Comparison of ENCODE assay signal across 8 cellular contexts in the genomic region with DNA sequence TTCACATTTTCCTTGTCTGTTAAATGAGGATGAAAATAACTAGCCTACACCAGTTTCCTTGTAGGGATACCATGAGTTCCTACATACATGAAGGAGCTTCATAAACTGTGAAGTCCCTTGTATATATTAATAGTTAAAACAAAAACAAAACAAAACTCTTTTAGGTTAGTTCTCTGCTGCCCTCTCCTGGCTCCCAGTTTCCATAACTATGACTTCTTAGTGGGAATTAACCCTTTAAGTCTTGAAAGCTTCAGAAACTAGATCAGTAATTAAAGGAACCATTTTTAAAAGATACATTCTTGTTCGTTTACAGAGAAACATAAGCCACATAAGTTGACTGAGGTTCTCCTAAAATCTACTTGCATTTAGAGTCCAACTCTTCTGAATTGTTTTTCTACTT.
DNase-seq lines count a peak whose midpoint lies in the region; ATAC-seq, FAIRE-seq and TF ChIP-seq lines count a peak whose summit lies in the region.

No MANE protein-coding gene starts in this region.

- POLR2A ChIA-PET in HEK293T (lab: Yijun Ruan, JAX) = no interaction called here

- CTCF ChIA-PET in HEK293T (lab: Yijun Ruan, JAX) = interaction anchor here (0.7 to 2.1 kb wide), 5 partner anchors 9 to 385 kb away, joined by 3 to 9 read pairs (median 4); no protein-coding TSS in a partner anchor

- peak; percentile 35 for FAIRE-seq in RCC 7860 (lab: Jason Lieb, UNC)

- DNase-seq in COR-L47 (lab: John Stamatoyannopoulos, UW) = peak; percentile 59
- DNase-seq in HEK293T (ENCODE audit: extremely low spot score) = peak; percentile 9
- DNase-seq in RCC 7860 (ENCODE audit: low spot score) = peak; percentile 10
- DNase-seq in fibroblast of the conjunctiva (ENCODE audit: low read depth) = peak; percentile 34
- DNase-seq in superior temporal gyrus (ENCODE audit: extremely low spot score) = peak; percentile 73

- ATAC-seq in HG03520 (IDR thresholded peaks at IDR 0.05; ENCODE audit: unreplicated experiment) = no peak
- ATAC-seq in GM18511 (IDR thresholded peaks at IDR 0.05; ENCODE audit: unreplicated experiment) = no peak
- ATAC-seq in GM19467 (IDR thresholded peaks at IDR 0.05; ENCODE audit: unreplicated experiment) = no peak

TF ChIP-seq in HEK293T, 16 proteins besides CTCF, POLR2A, EP300 and RAD21:
- TF ChIP-seq HDGF (IDR thresholded peaks at IDR 0.05; ENCODE audit: borderline replicate concordance) (no peak), NFRKB (IDR thresholded peaks at IDR 0.05) (no peak), LEF1 (IDR thresholded peaks at IDR 0.05; ENCODE audit: borderline replicate concordance) (no peak), CTBP1 (IDR thresholded peaks at IDR 0.05; ENCODE audit: borderline replicate concordance) (no peak), ARNT (IDR thresholded peaks at IDR 0.05) (no peak), SP1 (IDR thresholded peaks at IDR 0.05) (no peak), BHLHE40 (IDR thresholded peaks at IDR 0.05; ENCODE audit: borderline replicate concordance) (no peak), FOXK2 (IDR thresholded peaks at IDR 0.05) (no peak), FOXM1 (IDR thresholded peaks at IDR 0.05; ENCODE audit: borderline replicate concordance) (no peak), L3MBTL2 (conservative IDR thresholded peaks at IDR 0.05) (no peak), ELF4 (IDR thresholded peaks at IDR 0.05) (no peak), SUZ12 (IDR thresholded peaks at IDR 0.05) (no peak), FOXA1 (IDR thresholded peaks at IDR 0.05) (no peak), ZNF384 (IDR thresholded peaks at IDR 0.05) (no peak), TARDBP (IDR thresholded peaks at IDR 0.05) (no peak)
- TF ChIP-seq, protein P1, sequence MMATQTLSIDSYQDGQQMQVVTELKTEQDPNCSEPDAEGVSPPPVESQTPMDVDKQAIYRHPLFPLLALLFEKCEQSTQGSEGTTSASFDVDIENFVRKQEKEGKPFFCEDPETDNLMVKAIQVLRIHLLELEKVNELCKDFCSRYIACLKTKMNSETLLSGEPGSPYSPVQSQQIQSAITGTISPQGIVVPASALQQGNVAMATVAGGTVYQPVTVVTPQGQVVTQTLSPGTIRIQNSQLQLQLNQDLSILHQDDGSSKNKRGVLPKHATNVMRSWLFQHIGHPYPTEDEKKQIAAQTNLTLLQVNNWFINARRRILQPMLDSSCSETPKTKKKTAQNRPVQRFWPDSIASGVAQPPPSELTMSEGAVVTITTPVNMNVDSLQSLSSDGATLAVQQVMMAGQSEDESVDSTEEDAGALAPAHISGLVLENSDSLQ (IDR thresholded peaks at IDR 0.05) = no peak

Comparison
In these comparisons a context has a peak if more than half of its experiments do, and no peak if none do; other contexts are left out.
1. DNase-seq: peak in every context shown above with its lines; median percentile 73 in superior temporal gyrus; 59 in COR-L47; 34 in fibroblast of the conjunctiva; 10 in RCC 7860; 9 in HEK293T.